ENCODE assay signal across 8 cellular contexts in the genomic region with DNA sequence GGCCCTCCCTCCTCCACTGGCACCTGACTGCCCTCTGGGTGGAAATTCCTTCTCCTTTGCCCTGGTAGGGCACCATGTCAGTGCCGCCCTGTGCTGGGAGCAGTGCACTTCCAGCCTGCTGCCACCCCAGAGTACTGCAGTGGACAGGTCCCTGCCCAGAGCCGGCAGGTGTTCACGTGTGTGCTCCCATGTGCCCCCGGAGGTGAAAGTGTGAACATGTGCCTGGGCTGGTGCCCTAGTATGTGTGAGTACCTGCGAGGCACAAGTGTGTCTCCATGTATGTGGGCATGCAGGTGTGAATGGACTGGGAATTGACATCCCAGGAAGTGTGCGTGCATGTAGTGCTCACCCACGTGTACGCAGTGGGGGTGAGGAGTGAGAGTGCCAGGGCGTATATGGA. TPM values are rescaled to one million over a fixed set of nuclear protein-coding genes. Genes with fewer than 3 reads are reported as not detected.
A peak's percentile ranks its signal among the peaks of the same experiment; 100 is the strongest.
DNase-seq lines count a peak whose midpoint lies in the region; ATAC-seq and TF ChIP-seq lines count a peak whose summit lies in the region.
"Had no signal": no experiment of that assay in that cellular context is flagged by ENCODE, and none has a peak within 500 bp of the region (broad histone marks: within the 10 kb centered on the region; RNA-seq: fewer than 3 reads in every experiment).

No MANE protein-coding gene starts in this region.

- no peaks in the 10 kb centered on the region for H3K9me3 ChIP-seq in OCI-LY3 (ENCODE audit: insufficient read depth, low read length)
- H3K9me3 ChIP-seq: psoas muscle had no signal

- WGBS in lower leg skin, 2 donors = 63 to 76% methylated on average over 7 to 9 of the region's 9 CpGs

- no peak for TF ChIP-seq POLR2A in lower leg skin (IDR thresholded peaks at IDR 0.05)

- H2AFZ ChIP-seq in OCI-LY3 (ENCODE audit: low read depth, low read length) = no peak overlapping the region

- H3K4me1 ChIP-seq in OCI-LY3 (ENCODE audit: low read length) = no peaks in the 10 kb centered on the region
- H3K4me1 ChIP-seq: psoas muscle had no signal

- no peak overlapping the region for H3K9ac ChIP-seq in OCI-LY3 (ENCODE audit: low read length)

- ATAC-seq in GM18519 (IDR thresholded peaks at IDR 0.05; ENCODE audit: low FRiP score, unreplicated experiment) = no peak

- in situ Hi-C loops in brain microvascular endothelial cell (cut with HindIII; ENCODE audit: low pct_ligation_motif_present, low sequenced_read_pairs) = no loop called here

- peak; percentile 36 for DNase-seq in GM19240 (ENCODE audit: insufficient read length, low spot score)
- no peak for DNase-seq in brain microvascular endothelial cell
- DNase-seq in stimulated activated CD4-positive, alpha-beta T cell treated with anti-CD3 and anti-CD28 coated beads, Interleukin-1b, Interleukin-23, amount 100 ng/mL, for 24 hours (ENCODE audit: low read depth in 4 of 4, low spot score in 1 of 4) = peak in 3 of 4 experiments; percentile 21 to 28 (median 25)
- DNase-seq in AG08396 (ENCODE audit: low spot score) = no peak
- no peak for DNase-seq in lower leg skin (ENCODE audit: low spot score in 2 of 2)

- no peaks in the 10 kb centered on the region for H4K20me1 ChIP-seq in OCI-LY3 (ENCODE audit: insufficient read depth, low read length)

- H3K27ac ChIP-seq in OCI-LY3 (ENCODE audit: low read length) (no peak overlapping the region), brain microvascular endothelial cell (no peak overlapping the region)
- H3K27ac ChIP-seq: psoas muscle had no signal

- H3K27me3 ChIP-seq in OCI-LY3 (ENCODE audit: low read depth, low read length) (no peaks in the 10 kb centered on the region), brain microvascular endothelial cell (replicated peaks) (no peaks in the 10 kb centered on the region)

- H3K4me2 ChIP-seq in OCI-LY3 (ENCODE audit: low read length) = no peak overlapping the region

- intact Hi-C loops in lower leg skin (cut with DNase I; ENCODE audit: low total_unique reads) = no loop called here

- no peaks in the 10 kb centered on the region for H3K79me2 ChIP-seq in OCI-LY3 (ENCODE audit: low read length)

- H3K4me3 ChIP-seq in OCI-LY3 (ENCODE audit: low read length) (no peak overlapping the region), brain microvascular endothelial cell (ENCODE audit: low read depth, low read length) (no peak overlapping the region), lower leg skin (ENCODE audit: low read depth, poor library complexity, severe bottlenecking) (no peak overlapping the region)
- H3K4me3 ChIP-seq: psoas muscle had no signal

- TF ChIP-seq CTCF in OCI-LY3 (IDR thresholded peaks at IDR 0.05; ENCODE audit: low read depth, low read length) (peak; percentile 39), brain microvascular endothelial cell (IDR thresholded peaks at IDR 0.05; ENCODE audit: low read depth, low read length, missing control alignments) (peak; percentile 44), lower leg skin (IDR thresholded peaks at IDR 0.05) (no peak)

- H3K36me3 ChIP-seq in OCI-LY3 (replicated peaks; ENCODE audit: low read depth, low read length) = no peaks in the 10 kb centered on the region
- H3K36me3 ChIP-seq in brain microvascular endothelial cell (replicated peaks) = no peaks in the 10 kb centered on the region

RNA-seq across cellular contexts. Expression of gene SDCBP2, which starts 29.4 kb away (rescaled TPM):
- 100 to 1,000 TPM; 141 to 206 (median 181) TPM for total RNA-seq in lower leg skin

RNA-seq across cellular contexts. Expression of gene SNPH, which starts 33.4 kb away (rescaled TPM):
- total RNA-seq in lower leg skin = 1 to 10 TPM in 3 of 4 donors, under 1 TPM in 1; 0.25 to 2.8 (median 2.1) TPM

Comparison
In these comparisons a context has a peak if more than half of its experiments do, and no peak if none do; other contexts are left out.
1. DNase-seq: peak in GM19240 (single experiment) and stimulated activated CD4-positive, alpha-beta T cell treated with anti-CD3 and anti-CD28 coated beads, Interleukin-1b, Interleukin-23, amount 100 ng/mL, for 24 hours (3 of 4); none in brain microvascular endothelial cell (single experiment), AG08396 (single experiment) and lower leg skin (0 of 2).
2. CTCF ChIP-seq: peak in OCI-LY3 (single experiment) and brain microvascular endothelial cell (single experiment); none in lower leg skin (0 of 3).